1 cellular context compared by ENCODE assay signal in genomic region chr1:8873506-8874229, GRCh38.
A peak's percentile ranks its signal among the peaks of the same experiment; 100 is the strongest.
TF ChIP-seq lines count a peak whose summit lies in the region.

No MANE protein-coding gene starts in this region.

TF ChIP-seq in H1, 55 proteins besides CTCF, POLR2A, EP300 and RAD21 (continued from another document):
- TF ChIP-seq RFX5 (IDR thresholded peaks at IDR 0.05; ENCODE audit: borderline replicate concordance, low read depth, low read length) (no peak), RXRA (IDR thresholded peaks at IDR 0.05; ENCODE audit: insufficient read depth, low read depth, low read length) (no peak), POLR2AphosphoS5 (IDR thresholded peaks at IDR 0.05; ENCODE audit: low read depth, low read length) (peak; percentile 67), BCL11A (IDR thresholded peaks at IDR 0.05; ENCODE audit: low read depth in 2 of 2, low read length in 2 of 2) (peak in 1 of 2 experiments; percentile 32), KDM1A (IDR thresholded peaks at IDR 0.05; ENCODE audit: borderline replicate concordance, low read length) (peak; percentile 97), TBP (IDR thresholded peaks at IDR 0.05; ENCODE audit: low read depth, low read length) (0 out of 2 replicates have a peak, but pooled peaks have one; percentile 22), NANOG (IDR thresholded peaks at IDR 0.05; ENCODE audit: insufficient read depth, low read depth, low read length, poor library complexity, severe bottlenecking) (peak; percentile 89), ATF3 (IDR thresholded peaks at IDR 0.05; ENCODE audit: insufficient read depth, low read depth, low read length) (no peak), YY1 (IDR thresholded peaks at IDR 0.05; ENCODE audit: low read depth, low read length) (0 out of 2 replicates have a peak, but pooled peaks have one; percentile 22), CTBP2 (IDR thresholded peaks at IDR 0.05; ENCODE audit: borderline replicate concordance, insufficient read depth, insufficient read length, low read length) (peak; percentile 88), E2F6 (IDR thresholded peaks at IDR 0.05) (no peak), HDAC2 (IDR thresholded peaks at IDR 0.05; ENCODE audit: borderline replicate concordance in 1 of 2, low read depth in 2 of 2, low read length in 2 of 2) (peak; percentile 49 to 86; a peak in 2 of 4 replicates), MAFK (IDR thresholded peaks at IDR 0.05; ENCODE audit: low read depth, low read length) (peak; percentile 89), JUND (IDR thresholded peaks at IDR 0.05; ENCODE audit: low read length) (peak; percentile 96), SP4 (IDR thresholded peaks at IDR 0.05; ENCODE audit: low read length) (0 out of 2 replicates have a peak, but pooled peaks have one; percentile 24), HDAC6 (IDR thresholded peaks at IDR 0.05; ENCODE audit: low read depth, low read length) (no peak), TCF12 (IDR thresholded peaks at IDR 0.05; ENCODE audit: low read depth, low read length) (no peak), CHD2 (IDR thresholded peaks at IDR 0.05; ENCODE audit: low read length) (peak; percentile 55; the same call in 1 of the 2 replicates), TEAD4 (IDR thresholded peaks at IDR 0.05; ENCODE audit: low read depth, low read length) (peak; percentile 75)
